19 cellular contexts compared by ENCODE assay signal in genomic region chr2:80028584-80028983, GRCh38.
"Had no signal": no experiment of that assay in that cellular context is flagged by ENCODE, and none has a peak within 500 bp of the region (broad histone marks: within the 10 kb centered on the region; RNA-seq: fewer than 3 reads in every experiment).

No MANE protein-coding gene starts in this region.

- H3K27me3 ChIP-seq: gastroesophageal sphincter, hepatocyte, right atrium auricular region, stomach, suprapubic skin, tibial artery, upper lobe of right lung had no signal

- H3K36me3 ChIP-seq: gastroesophageal sphincter, right atrium auricular region, stomach, suprapubic skin, tibial artery, upper lobe of right lung had no signal

- H3K27ac ChIP-seq: gastroesophageal sphincter, hepatocyte, right atrium auricular region, stomach, suprapubic skin, tibial artery, upper lobe of right lung had no signal

- H2AFZ ChIP-seq: hepatocyte had no signal

- H3K4me1 ChIP-seq: gastroesophageal sphincter, right atrium auricular region, stomach, suprapubic skin, tibial artery, upper lobe of right lung had no signal

- H3K9me3 ChIP-seq: gastroesophageal sphincter, right atrium auricular region, stomach, suprapubic skin, tibial artery, upper lobe of right lung had no signal

- H3K4me2 ChIP-seq: hepatocyte had no signal

- H3K79me2 ChIP-seq: hepatocyte had no signal

- DNase-seq: activated CD4-positive, alpha-beta T cell treated with anti-CD3 and anti-CD28 coated beads for 36 hours; activated CD4-positive, CD25-positive, alpha-beta regulatory T cell; activated CD8-positive, alpha-beta memory T cell treated with anti-CD3 and anti-CD28 coated beads, Interleukin-2, amount 10 ng/mL, durations not matched to agents 7 days and 5 days; activated CD8-positive, alpha-beta T cell treated with anti-CD3 and anti-CD28 coated beads, Interleukin-2, amount 10 ng/mL, durations not matched to agents 7 days and 5 days; activated T-cell treated with anti-CD3 and anti-CD28 coated beads, Interleukin-2, amount 50 U/mL, for 48 hours; cortex of kidney; islet precursor cell; stimulated activated CD4-positive, alpha-beta T cell treated with anti-CD3 and anti-CD28 coated beads, Interleukin-15, amount 100 ng/mL, for 24 hours; stimulated activated CD4-positive, alpha-beta T cell treated with anti-CD3 and anti-CD28 coated beads, Interleukin-2, amount 100 ng/mL, for 24 hours; stimulated activated naive B cell treated with anti-CD40 and anti-IgM and Interleukin-4, amounts not matched to agents 10 μg/mL and 1 μg/mL and 100 μg/mL, for 72 hours; stomach; T-helper 17 cell; T1000; tibial artery; upper lobe of right lung had no signal

- H3K4me3 ChIP-seq: gastroesophageal sphincter, hepatocyte, right atrium auricular region, stomach, suprapubic skin, tibial artery, upper lobe of right lung had no signal
